1 cellular context compared by ENCODE assay signal in the genomic region with DNA sequence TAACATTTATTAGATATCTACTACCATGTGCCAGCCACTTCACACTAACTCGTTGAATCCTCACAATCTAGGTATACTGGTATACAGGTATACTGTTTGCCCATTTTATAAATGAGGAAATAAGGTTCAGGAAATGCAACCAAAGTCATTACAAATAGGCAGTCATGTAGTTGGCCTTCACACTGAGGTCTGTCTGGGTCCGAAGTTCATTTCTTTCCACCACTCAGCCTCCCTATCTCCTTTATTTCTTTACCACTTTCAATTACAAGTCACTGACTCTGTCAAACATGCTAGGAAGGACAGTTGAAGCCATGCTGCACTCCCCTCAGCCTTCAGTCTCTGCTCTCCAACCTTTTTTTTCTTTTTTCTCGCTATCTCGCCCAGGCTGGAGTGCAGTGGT.
TF ChIP-seq lines count a peak whose summit lies in the region.

No MANE protein-coding gene starts in this region.

TF ChIP-seq in GM23338, 12 proteins besides CTCF, POLR2A, EP300 and RAD21 (continued from another document):
- TF ChIP-seq REST (IDR thresholded peaks at IDR 0.05; ENCODE audit: unreplicated experiment) (no peak), POLR2AphosphoS5 (IDR thresholded peaks at IDR 0.05; ENCODE audit: low read depth) (no peak)
